Comparison of ENCODE assay signal across 1 cellular context in genomic region chr10:117741524-117741923, GRCh38.
TF ChIP-seq lines count a peak whose summit lies in the region.

No MANE protein-coding gene starts in this region.

TF ChIP-seq in WTC11, 78 proteins besides CTCF, POLR2A, EP300 and RAD21 (continued from another document):
- TF ChIP-seq E2F4 (CRISPR knock-in tag; IDR thresholded peaks at IDR 0.05; ENCODE audit: borderline replicate concordance, low read depth), result no peak
- TF ChIP-seq ATF3 (CRISPR knock-in tag; conservative IDR thresholded peaks at IDR 0.05), result no peak
- TF ChIP-seq AR (CRISPR knock-in tag; IDR thresholded peaks at IDR 0.05), result no peak
- no peak for TF ChIP-seq ZMAT4 (CRISPR knock-in tag; IDR thresholded peaks at IDR 0.05)
- TF ChIP-seq FOXP1 (CRISPR knock-in tag; IDR thresholded peaks at IDR 0.05; ENCODE audit: borderline replicate concordance), result no peak
- no peak for TF ChIP-seq ZNF232 (CRISPR knock-in tag; IDR thresholded peaks at IDR 0.05)
- TF ChIP-seq ZBTB43 (CRISPR knock-in tag; IDR thresholded peaks at IDR 0.05), result no peak
- no peak for TF ChIP-seq TEAD1 (CRISPR knock-in tag; IDR thresholded peaks at IDR 0.05)
- no peak for TF ChIP-seq IRF1 (CRISPR knock-in tag; IDR thresholded peaks at IDR 0.05)
- TF ChIP-seq HMGA2 (CRISPR knock-in tag; IDR thresholded peaks at IDR 0.05), result no peak
- no peak for TF ChIP-seq SMAD3 (CRISPR knock-in tag; IDR thresholded peaks at IDR 0.05; ENCODE audit: borderline replicate concordance)
- TF ChIP-seq ZNF423 (CRISPR knock-in tag; IDR thresholded peaks at IDR 0.05), result no peak
- TF ChIP-seq AFF4 (CRISPR knock-in tag; IDR thresholded peaks at IDR 0.05; ENCODE audit: borderline replicate concordance), result no peak
- no peak for TF ChIP-seq ZNF263 (CRISPR knock-in tag; IDR thresholded peaks at IDR 0.05; ENCODE audit: low read depth)
- no peak for TF ChIP-seq FOXK1 (CRISPR knock-in tag; IDR thresholded peaks at IDR 0.05)
- TF ChIP-seq ARID4B (CRISPR knock-in tag; IDR thresholded peaks at IDR 0.05; ENCODE audit: borderline replicate concordance), result no peak
- no peak for TF ChIP-seq ZNF396 (CRISPR knock-in tag; IDR thresholded peaks at IDR 0.05; ENCODE audit: borderline replicate concordance)
- TF ChIP-seq ZBTB21 (CRISPR knock-in tag; IDR thresholded peaks at IDR 0.05; ENCODE audit: borderline replicate concordance), result no peak
